Comparison of ENCODE assay signal across 1 cellular context in the genomic region with DNA sequence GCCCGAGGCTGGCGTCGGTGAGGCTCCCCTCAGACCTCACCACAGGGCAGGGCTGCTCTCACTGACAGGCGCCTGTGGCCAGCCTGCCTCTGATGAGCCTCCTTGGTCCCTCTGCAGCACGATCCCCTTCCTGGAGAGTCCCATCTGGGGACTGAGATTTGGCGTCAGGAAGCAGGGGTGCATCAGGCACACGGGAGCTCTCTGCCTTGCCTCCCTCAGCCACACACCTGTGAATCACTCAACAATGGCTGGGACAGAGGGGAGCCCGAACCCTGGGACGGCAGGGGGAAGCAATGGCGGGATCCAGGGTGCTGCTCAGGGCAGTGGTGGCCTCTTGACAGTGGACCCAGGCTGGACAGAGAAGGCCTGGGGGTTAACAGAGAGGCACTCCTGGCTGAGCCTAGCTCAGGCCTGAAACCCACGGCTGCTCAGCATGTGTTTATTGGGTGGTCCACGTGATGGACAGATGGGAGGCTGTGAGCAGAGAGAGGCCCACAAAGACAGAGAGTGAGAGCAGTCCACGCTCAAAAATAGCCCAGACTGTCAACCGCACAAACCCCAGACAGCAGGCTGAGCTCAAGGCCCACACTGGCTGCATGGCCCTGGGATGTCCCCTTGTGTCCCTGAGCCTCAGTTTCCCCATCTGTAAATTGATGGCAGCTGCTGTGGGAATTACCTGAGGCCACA.
TF ChIP-seq lines count a peak whose summit lies in the region.

No MANE protein-coding gene starts in this region.

TF ChIP-seq in GM23338, 12 proteins besides CTCF, POLR2A, EP300 and RAD21 (continued from another document):
- TF ChIP-seq, protein P1, sequence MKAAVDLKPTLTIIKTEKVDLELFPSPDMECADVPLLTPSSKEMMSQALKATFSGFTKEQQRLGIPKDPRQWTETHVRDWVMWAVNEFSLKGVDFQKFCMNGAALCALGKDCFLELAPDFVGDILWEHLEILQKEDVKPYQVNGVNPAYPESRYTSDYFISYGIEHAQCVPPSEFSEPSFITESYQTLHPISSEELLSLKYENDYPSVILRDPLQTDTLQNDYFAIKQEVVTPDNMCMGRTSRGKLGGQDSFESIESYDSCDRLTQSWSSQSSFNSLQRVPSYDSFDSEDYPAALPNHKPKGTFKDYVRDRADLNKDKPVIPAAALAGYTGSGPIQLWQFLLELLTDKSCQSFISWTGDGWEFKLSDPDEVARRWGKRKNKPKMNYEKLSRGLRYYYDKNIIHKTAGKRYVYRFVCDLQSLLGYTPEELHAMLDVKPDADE (IDR thresholded peaks at IDR 0.05): no peak
- TF ChIP-seq, protein P2, sequence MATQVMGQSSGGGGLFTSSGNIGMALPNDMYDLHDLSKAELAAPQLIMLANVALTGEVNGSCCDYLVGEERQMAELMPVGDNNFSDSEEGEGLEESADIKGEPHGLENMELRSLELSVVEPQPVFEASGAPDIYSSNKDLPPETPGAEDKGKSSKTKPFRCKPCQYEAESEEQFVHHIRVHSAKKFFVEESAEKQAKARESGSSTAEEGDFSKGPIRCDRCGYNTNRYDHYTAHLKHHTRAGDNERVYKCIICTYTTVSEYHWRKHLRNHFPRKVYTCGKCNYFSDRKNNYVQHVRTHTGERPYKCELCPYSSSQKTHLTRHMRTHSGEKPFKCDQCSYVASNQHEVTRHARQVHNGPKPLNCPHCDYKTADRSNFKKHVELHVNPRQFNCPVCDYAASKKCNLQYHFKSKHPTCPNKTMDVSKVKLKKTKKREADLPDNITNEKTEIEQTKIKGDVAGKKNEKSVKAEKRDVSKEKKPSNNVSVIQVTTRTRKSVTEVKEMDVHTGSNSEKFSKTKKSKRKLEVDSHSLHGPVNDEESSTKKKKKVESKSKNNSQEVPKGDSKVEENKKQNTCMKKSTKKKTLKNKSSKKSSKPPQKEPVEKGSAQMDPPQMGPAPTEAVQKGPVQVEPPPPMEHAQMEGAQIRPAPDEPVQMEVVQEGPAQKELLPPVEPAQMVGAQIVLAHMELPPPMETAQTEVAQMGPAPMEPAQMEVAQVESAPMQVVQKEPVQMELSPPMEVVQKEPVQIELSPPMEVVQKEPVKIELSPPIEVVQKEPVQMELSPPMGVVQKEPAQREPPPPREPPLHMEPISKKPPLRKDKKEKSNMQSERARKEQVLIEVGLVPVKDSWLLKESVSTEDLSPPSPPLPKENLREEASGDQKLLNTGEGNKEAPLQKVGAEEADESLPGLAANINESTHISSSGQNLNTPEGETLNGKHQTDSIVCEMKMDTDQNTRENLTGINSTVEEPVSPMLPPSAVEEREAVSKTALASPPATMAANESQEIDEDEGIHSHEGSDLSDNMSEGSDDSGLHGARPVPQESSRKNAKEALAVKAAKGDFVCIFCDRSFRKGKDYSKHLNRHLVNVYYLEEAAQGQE (IDR thresholded peaks at IDR 0.05; ENCODE audit: unreplicated experiment): no peak
- TF ChIP-seq JUNB (IDR thresholded peaks at IDR 0.05; ENCODE audit: unreplicated experiment): no peak
- TF ChIP-seq CREB1 (CRISPR knock-in tag; IDR thresholded peaks at IDR 0.05; ENCODE audit: low read depth): no peak
- no peak for TF ChIP-seq EZH2 (IDR thresholded peaks at IDR 0.05; ENCODE audit: low read depth, unreplicated experiment)
- no peak for TF ChIP-seq POLR2AphosphoS5 (IDR thresholded peaks at IDR 0.05; ENCODE audit: low read depth)
- no peak for TF ChIP-seq STAT1 (IDR thresholded peaks at IDR 0.05; ENCODE audit: unreplicated experiment)
- TF ChIP-seq EZH2phosphoT487 (IDR thresholded peaks at IDR 0.05; ENCODE audit: unreplicated experiment): no peak
- TF ChIP-seq, protein P3, sequence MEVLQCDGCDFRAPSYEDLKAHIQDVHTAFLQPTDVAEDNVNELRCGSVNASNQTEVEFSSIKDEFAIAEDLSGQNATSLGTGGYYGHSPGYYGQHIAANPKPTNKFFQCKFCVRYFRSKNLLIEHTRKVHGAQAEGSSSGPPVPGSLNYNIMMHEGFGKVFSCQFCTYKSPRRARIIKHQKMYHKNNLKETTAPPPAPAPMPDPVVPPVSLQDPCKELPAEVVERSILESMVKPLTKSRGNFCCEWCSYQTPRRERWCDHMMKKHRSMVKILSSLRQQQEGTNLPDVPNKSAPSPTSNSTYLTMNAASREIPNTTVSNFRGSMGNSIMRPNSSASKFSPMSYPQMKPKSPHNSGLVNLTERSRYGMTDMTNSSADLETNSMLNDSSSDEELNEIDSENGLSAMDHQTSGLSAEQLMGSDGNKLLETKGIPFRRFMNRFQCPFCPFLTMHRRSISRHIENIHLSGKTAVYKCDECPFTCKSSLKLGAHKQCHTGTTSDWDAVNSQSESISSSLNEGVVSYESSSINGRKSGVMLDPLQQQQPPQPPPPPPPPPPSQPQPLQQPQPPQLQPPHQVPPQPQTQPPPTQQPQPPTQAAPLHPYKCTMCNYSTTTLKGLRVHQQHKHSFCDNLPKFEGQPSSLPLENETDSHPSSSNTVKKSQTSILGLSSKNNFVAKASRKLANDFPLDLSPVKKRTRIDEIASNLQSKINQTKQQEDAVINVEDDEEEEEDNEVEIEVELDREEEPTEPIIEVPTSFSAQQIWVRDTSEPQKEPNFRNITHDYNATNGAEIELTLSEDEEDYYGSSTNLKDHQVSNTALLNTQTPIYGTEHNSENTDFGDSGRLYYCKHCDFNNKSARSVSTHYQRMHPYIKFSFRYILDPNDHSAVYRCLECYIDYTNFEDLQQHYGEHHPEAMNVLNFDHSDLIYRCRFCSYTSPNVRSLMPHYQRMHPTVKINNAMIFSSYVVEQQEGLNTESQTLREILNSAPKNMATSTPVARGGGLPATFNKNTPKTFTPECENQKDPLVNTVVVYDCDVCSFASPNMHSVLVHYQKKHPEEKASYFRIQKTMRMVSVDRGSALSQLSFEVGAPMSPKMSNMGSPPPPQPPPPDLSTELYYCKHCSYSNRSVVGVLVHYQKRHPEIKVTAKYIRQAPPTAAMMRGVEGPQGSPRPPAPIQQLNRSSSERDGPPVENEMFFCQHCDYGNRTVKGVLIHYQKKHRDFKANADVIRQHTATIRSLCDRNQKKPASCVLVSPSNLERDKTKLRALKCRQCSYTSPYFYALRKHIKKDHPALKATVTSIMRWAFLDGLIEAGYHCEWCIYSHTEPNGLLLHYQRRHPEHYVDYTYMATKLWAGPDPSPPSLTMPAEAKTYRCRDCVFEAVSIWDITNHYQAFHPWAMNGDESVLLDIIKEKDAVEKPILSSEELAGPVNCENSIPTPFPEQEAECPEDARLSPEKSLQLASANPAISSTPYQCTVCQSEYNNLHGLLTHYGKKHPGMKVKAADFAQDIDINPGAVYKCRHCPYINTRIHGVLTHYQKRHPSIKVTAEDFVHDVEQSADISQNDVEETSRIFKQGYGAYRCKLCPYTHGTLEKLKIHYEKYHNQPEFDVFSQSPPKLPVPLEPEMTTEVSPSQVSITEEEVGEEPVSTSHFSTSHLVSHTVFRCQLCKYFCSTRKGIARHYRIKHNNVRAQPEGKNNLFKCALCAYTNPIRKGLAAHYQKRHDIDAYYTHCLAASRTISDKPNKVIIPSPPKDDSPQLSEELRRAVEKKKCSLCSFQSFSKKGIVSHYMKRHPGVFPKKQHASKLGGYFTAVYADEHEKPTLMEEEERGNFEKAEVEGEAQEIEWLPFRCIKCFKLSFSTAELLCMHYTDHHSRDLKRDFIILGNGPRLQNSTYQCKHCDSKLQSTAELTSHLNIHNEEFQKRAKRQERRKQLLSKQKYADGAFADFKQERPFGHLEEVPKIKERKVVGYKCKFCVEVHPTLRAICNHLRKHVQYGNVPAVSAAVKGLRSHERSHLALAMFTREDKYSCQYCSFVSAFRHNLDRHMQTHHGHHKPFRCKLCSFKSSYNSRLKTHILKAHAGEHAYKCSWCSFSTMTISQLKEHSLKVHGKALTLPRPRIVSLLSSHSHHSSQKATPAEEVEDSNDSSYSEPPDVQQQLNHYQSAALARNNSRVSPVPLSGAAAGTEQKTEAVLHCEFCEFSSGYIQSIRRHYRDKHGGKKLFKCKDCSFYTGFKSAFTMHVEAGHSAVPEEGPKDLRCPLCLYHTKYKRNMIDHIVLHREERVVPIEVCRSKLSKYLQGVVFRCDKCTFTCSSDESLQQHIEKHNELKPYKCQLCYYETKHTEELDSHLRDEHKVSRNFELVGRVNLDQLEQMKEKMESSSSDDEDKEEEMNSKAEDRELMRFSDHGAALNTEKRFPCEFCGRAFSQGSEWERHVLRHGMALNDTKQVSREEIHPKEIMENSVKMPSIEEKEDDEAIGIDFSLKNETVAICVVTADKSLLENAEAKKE (CRISPR knock-in tag; IDR thresholded peaks at IDR 0.05): no peak
